Comparison of ENCODE assay signal across 23 cellular contexts in the genomic region with DNA sequence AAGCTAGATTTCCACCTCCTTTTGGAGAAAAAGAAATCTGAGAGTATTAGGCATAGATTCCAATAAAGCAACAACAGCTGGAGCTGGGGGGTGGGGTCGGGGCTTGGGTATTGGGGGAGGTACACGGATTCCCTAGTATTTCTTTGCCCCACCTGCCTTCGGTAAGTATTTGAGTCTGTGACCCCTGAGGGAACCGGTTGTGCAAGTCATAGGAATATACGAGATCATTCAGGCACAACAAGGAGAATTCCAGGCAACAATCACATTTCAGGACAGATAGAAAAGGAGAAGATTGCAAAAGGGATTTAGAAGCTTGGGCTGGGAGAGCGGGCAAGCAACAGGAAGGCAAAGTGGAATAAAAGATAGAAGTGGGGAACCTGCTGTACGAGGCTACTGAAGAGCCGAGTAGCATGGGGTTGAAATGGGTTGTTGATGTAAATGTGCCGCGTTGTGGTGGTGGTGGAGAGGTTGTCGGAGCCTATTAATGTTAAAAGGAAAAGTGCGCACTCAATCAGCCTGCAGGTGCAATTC.
DNase-seq lines count a peak whose midpoint lies in the region; ATAC-seq and TF ChIP-seq lines count a peak whose summit lies in the region.
"Had no signal": no experiment of that assay in that cellular context is flagged by ENCODE, and none has a peak within 500 bp of the region (broad histone marks: within the 10 kb centered on the region; RNA-seq: fewer than 3 reads in every experiment).

No MANE protein-coding gene starts in this region.

- peaks cover 51% of the 10 kb centered on the region for H3K4me1 ChIP-seq in PC-9 (replicated peaks; ENCODE audit: insufficient read depth)

- no peaks in the 10 kb centered on the region for H3K9me3 ChIP-seq in PC-9 (ENCODE audit: insufficient read depth, low read depth)
- H3K9me3 ChIP-seq: A549, heart left ventricle, thoracic aorta had no signal

- no peaks in the 10 kb centered on the region for H3K79me2 ChIP-seq in PC-9 (ENCODE audit: low read depth)

- DNase-seq in SIG-M5 treated with dmso at 0.1 percent for 504 hours (lab: John Stamatoyannopoulos, UW; ENCODE audit: unreplicated experiment) (peak; percentile 91), SIG-M5 (lab: John Stamatoyannopoulos, UW) (no peak), PC-9 (no peak), memory B cell (ENCODE audit: low spot score in 2 of 2) (no peak), type B pancreatic cell (ENCODE audit: extremely low spot score, unreplicated experiment) (no peak), mesenteric fat pad (ENCODE audit: low spot score) (no peak), NCI-H748 treated with DMSO at 0.1 percent for 48 hours (lab: John Stamatoyannopoulos, UW) (no peak)
- DNase-seq: activated CD4-positive, alpha-beta T cell treated with anti-CD3 and anti-CD28 coated beads, Interleukin-2, amount 50 U/mL, for 4 hours; activated naive CD4-positive, alpha-beta T cell treated with Interleukin-2 at 50 U/mL for 16 hours; anterior cingulate cortex; CD4-positive, alpha-beta T cell; cerebellar nuclear complex; effector memory CD8-positive, alpha-beta T cell; H9; heart left ventricle; immature natural killer cell; mammary epithelial cell; NK-92 treated with Interleukin-12 subunit alpha and Interleukin-12 subunit beta, amount 100 ng/mL, for 24 hours; stimulated activated CD8-positive, alpha-beta memory T cell treated with anti-CD3 and anti-CD28 coated beads, Interleukin-4, amount 100 ng/mL, for 48 hours had no signal

- H3K27me3 ChIP-seq in PC-9 (ENCODE audit: insufficient read depth, low read depth) = no peaks in the 10 kb centered on the region
- H3K27me3 ChIP-seq: heart left ventricle had no signal

- 0 out of 2 replicates have a peak overlapping the region, but pooled peaks have one; percentile 8 for H3K4me2 ChIP-seq in PC-9
- H3K4me2 ChIP-seq: A549 had no signal

- no peak for ATAC-seq in memory B cell (ENCODE audit: low read depth)
- ATAC-seq in GM19455 (IDR thresholded peaks at IDR 0.05; ENCODE audit: unreplicated experiment) = no peak
- ATAC-seq: A549; effector memory CD8-positive, alpha-beta T cell; heart left ventricle; natural killer cell treated with Interleukin-12 subunit alpha and Interleukin-12 subunit beta and Interleukin-15 and Interleukin-18, amount 100 ng/mL, for 72 hours had no signal

- no peaks in the 10 kb centered on the region for H3K9me2 ChIP-seq in PC-9 (ENCODE audit: insufficient read depth)

- CTCF ChIA-PET in PC-9 (lab: Charles Lee) = no interaction called here

- no peaks in the 10 kb centered on the region for H4K20me1 ChIP-seq in PC-9 (ENCODE audit: insufficient read depth)

- POLR2A ChIA-PET in PC-9 (lab: Charles Lee; ENCODE audit: unreplicated experiment) = interaction anchor here (0.7 kb wide), 2 partner anchors 12 to 298 kb away, joined by 5 to 8 read pairs; no protein-coding TSS in a partner anchor

- H3K4me1 Mint-ChIP-seq in memory B cell (peaks cover 42% of the 10 kb centered on the region), type B pancreatic cell (ENCODE audit: unreplicated experiment) (peaks cover 43% of the 10 kb centered on the region)

- peak overlapping the region; percentile 46 for H3K27ac Mint-ChIP-seq in memory B cell
- peak overlapping the region; percentile 75 for H3K27ac Mint-ChIP-seq in type B pancreatic cell
- H3K27ac Mint-ChIP-seq: CD4-positive, alpha-beta T cell; effector memory CD8-positive, alpha-beta T cell; immature natural killer cell; natural killer cell treated with Interleukin-12 subunit alpha and Interleukin-12 subunit beta and Interleukin-15 and Interleukin-18, amount 100 ng/mL, for 72 hours had no signal

- intact Hi-C loops in PC-9 (cut with micrococcal nuclease; ENCODE audit: unreplicated experiment) = no loop called here

- H3K4me3 ChIP-seq in PC-9 = no peak overlapping the region
- H3K4me3 ChIP-seq: A549, heart left ventricle, thoracic aorta had no signal

- no peak overlapping the region; the same call in 1 of the 2 replicates for H3K27ac ChIP-seq in PC-9
- H3K27ac ChIP-seq: thoracic aorta had no signal

- H3F3A ChIP-seq in PC-9 (ENCODE audit: insufficient read depth, low read depth) = peaks cover 24% of the 10 kb centered on the region

- H3K4me3 Mint-ChIP-seq in memory B cell = peak overlapping the region; percentile 5
- H3K4me3 Mint-ChIP-seq in type B pancreatic cell = peak overlapping the region; percentile 28
- H3K4me3 Mint-ChIP-seq: CD4-positive, alpha-beta T cell; effector memory CD8-positive, alpha-beta T cell; H9; immature natural killer cell; natural killer cell treated with Interleukin-12 subunit alpha and Interleukin-12 subunit beta and Interleukin-15 and Interleukin-18, amount 100 ng/mL, for 72 hours had no signal

- TF ChIP-seq CTCF in PC-9 (conservative IDR thresholded peaks at IDR 0.05) = no peak
- no peak for TF ChIP-seq CTCF in type B pancreatic cell (conservative IDR thresholded peaks at IDR 0.05)

- H2AFZ ChIP-seq in PC-9 = no peak overlapping the region

- H3K36me3 Mint-ChIP-seq in memory B cell (no peaks in the 10 kb centered on the region), type B pancreatic cell (no peaks in the 10 kb centered on the region)
- H3K36me3 Mint-ChIP-seq: immature natural killer cell; natural killer cell treated with Interleukin-12 subunit alpha and Interleukin-12 subunit beta and Interleukin-15 and Interleukin-18, amount 100 ng/mL, for 72 hours had no signal

- no TSS peak for BruUV-seq in PC-9 (replicated peaks; lab: Mats Ljungman, UMichigan)

- H3K36me3 ChIP-seq in PC-9 (ENCODE audit: low read depth) = no peaks in the 10 kb centered on the region
- H3K36me3 ChIP-seq: heart left ventricle, thoracic aorta had no signal

- H3K9me3 Mint-ChIP-seq in memory B cell (peaks cover 2% of the 10 kb centered on the region), type B pancreatic cell (no peaks in the 10 kb centered on the region)
- H3K9me3 Mint-ChIP-seq: CD4-positive, alpha-beta T cell; effector memory CD8-positive, alpha-beta T cell; immature natural killer cell; natural killer cell treated with Interleukin-12 subunit alpha and Interleukin-12 subunit beta and Interleukin-15 and Interleukin-18, amount 100 ng/mL, for 72 hours had no signal

- H3K27me3 Mint-ChIP-seq in memory B cell (no peaks in the 10 kb centered on the region), type B pancreatic cell (no peaks in the 10 kb centered on the region)
- H3K27me3 Mint-ChIP-seq: CD4-positive, alpha-beta T cell; effector memory CD8-positive, alpha-beta T cell; natural killer cell treated with Interleukin-12 subunit alpha and Interleukin-12 subunit beta and Interleukin-15 and Interleukin-18, amount 100 ng/mL, for 72 hours had no signal
